ENCODE assay signal across 24 cellular contexts in the genomic region with DNA sequence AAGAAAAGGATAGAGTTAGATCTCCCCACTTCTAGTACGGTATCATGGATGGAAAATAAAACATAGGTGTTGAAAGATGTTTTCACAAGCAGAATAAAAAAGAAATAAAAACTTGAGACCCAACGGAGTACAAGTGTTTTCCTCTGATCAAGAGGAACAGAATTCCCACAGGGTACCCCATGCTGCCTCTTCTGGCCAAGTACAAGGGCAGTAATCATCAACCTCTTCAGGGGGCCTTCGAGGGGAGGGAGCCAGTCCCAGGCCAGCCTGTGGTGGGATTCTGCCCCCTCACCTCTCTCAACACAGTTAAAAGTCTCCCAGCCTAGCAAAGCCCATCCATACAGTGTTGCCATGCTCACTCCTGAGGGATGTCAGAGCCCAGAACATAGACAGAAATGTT.
"Had no signal": no experiment of that assay in that cellular context is flagged by ENCODE, and none has a peak within 500 bp of the region (broad histone marks: within the 10 kb centered on the region; RNA-seq: fewer than 3 reads in every experiment).

No MANE protein-coding gene starts in this region.

- H3K9me3 Mint-ChIP-seq: nephron progenitor cell had no signal

- ATAC-seq: foreskin keratinocyte; gastroesophageal sphincter; heart left ventricle; left cardiac atrium; left lung; naive thymus-derived CD4-positive, alpha-beta T cell; psoas muscle; right cardiac atrium; stimulated activated memory B cell treated with anti-CD40 and anti-IgM and Interleukin-4, amounts not matched to agents 10 μg/mL and 1 μg/mL and 100 μg/mL, for 72 hours; stimulated activated naive CD8-positive, alpha-beta T cell treated with anti-CD3 and anti-CD28 coated beads, Interleukin-15, Interleukin-2, amounts not matched to agents 100 U/mL and 50 U/mL, for 24 hours had no signal

- DNase-seq: dorsolateral prefrontal cortex; effector CD4-positive, alpha-beta T cell; foreskin keratinocyte; heart left ventricle; left cardiac atrium; left lung; naive thymus-derived CD4-positive, alpha-beta T cell; nephron progenitor cell; occipital lobe; ovary; psoas muscle; right cardiac atrium; sigmoid colon; spleen; stimulated activated CD4-positive, alpha-beta T cell treated with anti-CD3 and anti-CD28 coated beads, Interleukin-4, amount 100 ng/mL, for 4 hours; stimulated activated naive CD8-positive, alpha-beta T cell treated with anti-CD3 and anti-CD28 coated beads, Interleukin-15, Interleukin-2, amounts not matched to agents 100 U/mL and 50 U/mL, for 24 hours; substantia nigra; testis; tibial artery; upper lobe of left lung had no signal

- H3K79me2 ChIP-seq: hepatocyte had no signal

- H3K9me3 ChIP-seq: esophagus muscularis mucosa, gastroesophageal sphincter, heart left ventricle, left lung, ovary, psoas muscle, sigmoid colon, testis, tibial artery, upper lobe of left lung had no signal

- H3K36me3 Mint-ChIP-seq: naive thymus-derived CD4-positive, alpha-beta T cell; stimulated activated memory B cell treated with anti-CD40 and anti-IgM and Interleukin-4, amounts not matched to agents 10 μg/mL and 1 μg/mL and 100 μg/mL, for 72 hours had no signal

- H3K4me1 Mint-ChIP-seq: naive thymus-derived CD4-positive, alpha-beta T cell; stimulated activated memory B cell treated with anti-CD40 and anti-IgM and Interleukin-4, amounts not matched to agents 10 μg/mL and 1 μg/mL and 100 μg/mL, for 72 hours had no signal

- H2AFZ ChIP-seq: hepatocyte had no signal

- H3K27ac ChIP-seq: esophagus muscularis mucosa, foreskin keratinocyte, gastroesophageal sphincter, heart left ventricle, hepatocyte, left lung, ovary, psoas muscle, sigmoid colon, spleen, testis, tibial artery, upper lobe of left lung had no signal

- H3K36me3 ChIP-seq: esophagus muscularis mucosa, gastroesophageal sphincter, left lung, ovary, sigmoid colon, spleen, tibial artery, upper lobe of left lung had no signal

- H3K4me1 ChIP-seq: esophagus muscularis mucosa, foreskin keratinocyte, gastroesophageal sphincter, heart left ventricle, left lung, psoas muscle, sigmoid colon, spleen, testis, tibial artery, upper lobe of left lung had no signal

- H3K4me2 ChIP-seq: hepatocyte had no signal

- H3K27ac Mint-ChIP-seq: naive thymus-derived CD4-positive, alpha-beta T cell; nephron progenitor cell; stimulated activated memory B cell treated with anti-CD40 and anti-IgM and Interleukin-4, amounts not matched to agents 10 μg/mL and 1 μg/mL and 100 μg/mL, for 72 hours had no signal

- H3K27me3 ChIP-seq: dorsolateral prefrontal cortex, esophagus muscularis mucosa, foreskin keratinocyte, gastroesophageal sphincter, heart left ventricle, hepatocyte, left lung, ovary, sigmoid colon, spleen, testis, tibial artery, upper lobe of left lung had no signal

- H3K4me3 ChIP-seq: dorsolateral prefrontal cortex, esophagus muscularis mucosa, gastroesophageal sphincter, heart left ventricle, hepatocyte, left lung, ovary, psoas muscle, sigmoid colon, spleen, testis, tibial artery, upper lobe of left lung had no signal

- H3K4me3 Mint-ChIP-seq: naive thymus-derived CD4-positive, alpha-beta T cell; nephron progenitor cell; stimulated activated memory B cell treated with anti-CD40 and anti-IgM and Interleukin-4, amounts not matched to agents 10 μg/mL and 1 μg/mL and 100 μg/mL, for 72 hours had no signal

- H3K27me3 Mint-ChIP-seq: naive thymus-derived CD4-positive, alpha-beta T cell; stimulated activated memory B cell treated with anti-CD40 and anti-IgM and Interleukin-4, amounts not matched to agents 10 μg/mL and 1 μg/mL and 100 μg/mL, for 72 hours had no signal
